In genomic region chr7:27158436-27159277, GRCh38 we compare ENCODE assay signal across 14 cellular contexts. TPM values are rescaled to one million over a fixed set of nuclear protein-coding genes. Genes with fewer than 3 reads are reported as not detected.
DNase-seq lines count a peak whose midpoint lies in the region; ATAC-seq, FAIRE-seq and TF ChIP-seq lines count a peak whose summit lies in the region.
"Had no signal": no experiment of that assay in that cellular context is flagged by ENCODE, and none has a peak within 500 bp of the region (broad histone marks: within the 10 kb centered on the region; RNA-seq: fewer than 3 reads in every experiment).

No MANE protein-coding gene starts in this region.

- H3K4me3 Mint-ChIP-seq in activated CD4-positive, alpha-beta T cell treated with anti-CD3 and anti-CD28 coated beads, Interleukin-2, amount 10 ng/mL, durations not matched to agents 24 days and 14 days = no peak overlapping the region
- no peak overlapping the region for H3K4me3 Mint-ChIP-seq in Calu3 (ENCODE audit: low read depth, unreplicated experiment)

- peak overlapping the region; percentile 65 for H3K27ac Mint-ChIP-seq in activated CD4-positive, alpha-beta T cell treated with anti-CD3 and anti-CD28 coated beads, Interleukin-2, amount 10 ng/mL, durations not matched to agents 24 days and 14 days
- H3K27ac Mint-ChIP-seq in Calu3 (ENCODE audit: unreplicated experiment) = no peak overlapping the region

- peaks cover 12% of the 10 kb centered on the region for H3K4me1 Mint-ChIP-seq in activated CD4-positive, alpha-beta T cell treated with anti-CD3 and anti-CD28 coated beads, Interleukin-2, amount 10 ng/mL, durations not matched to agents 24 days and 14 days
- H3K4me1 Mint-ChIP-seq in Calu3 (ENCODE audit: low read depth, unreplicated experiment) = no peaks in the 10 kb centered on the region

- intact Hi-C loops in activated CD4-positive, alpha-beta T cell treated with anti-CD3 and anti-CD28 coated beads, Interleukin-2, amount 10 ng/mL, durations not matched to agents 24 days and 14 days (cut with micrococcal nuclease) = no loop called here
- intact Hi-C loops in kidney (cut with DNase I) (loop anchor here (10.0 kb wide), 1 partner anchor 784 kb away; no protein-coding TSS in a partner anchor), prostate gland (cut with DNase I) (loop anchor here (10.0 kb wide), 2 partner anchors 1064 to 1294 kb away; no protein-coding TSS in a partner anchor), Calu3 (cut with micrococcal nuclease; ENCODE audit: unreplicated experiment) (no loop called here)

- CTCF ChIA-PET in Calu3 (lab: Charles Lee) = interaction anchor here (1.3 to 1.9 kb wide), 2 partner anchors 8 to 476 kb away, joined by 5 read pairs; no protein-coding TSS in a partner anchor

- peak overlapping the region; percentile 99 for H3K4me2 ChIP-seq in skeletal muscle satellite cell (ENCODE audit: low read length)

- H3K36me3 Mint-ChIP-seq in activated CD4-positive, alpha-beta T cell treated with anti-CD3 and anti-CD28 coated beads, Interleukin-2, amount 10 ng/mL, durations not matched to agents 24 days and 14 days (ENCODE audit: low read depth) = peaks cover 5% of the 10 kb centered on the region
- H3K36me3 Mint-ChIP-seq in Calu3 (ENCODE audit: insufficient read depth, unreplicated experiment) = peaks cover 7% of the 10 kb centered on the region

- H3K27me3 ChIP-seq in RWPE2 (ENCODE audit: insufficient read depth, poor library complexity, severe bottlenecking) (no peaks in the 10 kb centered on the region), skeletal muscle satellite cell (ENCODE audit: control insufficient read depth, insufficient read depth, low read length) (no peaks in the 10 kb centered on the region), prostate gland (replicated peaks; ENCODE audit: insufficient read depth) (no peaks in the 10 kb centered on the region)

- WGBS in prostate gland = 94% methylated on average over 34 of the region's 35 CpGs

- no peak for ATAC-seq in RWPE2 (ENCODE audit: low read depth)

- H3K4me1 ChIP-seq in RWPE2 (ENCODE audit: insufficient read depth, poor library complexity, severe bottlenecking) (peaks cover 8% of the 10 kb centered on the region), kidney (ENCODE audit: control insufficient read depth in 1 of 2, insufficient read depth in 1 of 2, low read depth in 1 of 2, low read length in 2 of 2) (peaks cover 9 to 11% of the 10 kb centered on the region in 2 donors), skeletal muscle satellite cell (ENCODE audit: control insufficient read depth, insufficient read depth, low read length) (peaks cover 28% of the 10 kb centered on the region), prostate gland (replicated peaks) (peaks cover 4% of the 10 kb centered on the region)

- no peak for TF ChIP-seq POLR2A in prostate gland (IDR thresholded peaks at IDR 0.05)

- H3K9ac ChIP-seq in kidney (ENCODE audit: low read length in 2 of 2) = peak overlapping the region; percentile 76 to 77
- H3K9ac ChIP-seq in skeletal muscle satellite cell (ENCODE audit: low read depth, low read length) = no peak overlapping the region

- H3K9me3 ChIP-seq in RWPE2 (ENCODE audit: severe bottlenecking) = no peaks in the 10 kb centered on the region
- H3K9me3 ChIP-seq in kidney (ENCODE audit: control insufficient read depth in 1 of 2, low read length in 2 of 2) = no peaks in the 10 kb centered on the region
- no peaks in the 10 kb centered on the region for H3K9me3 ChIP-seq in skeletal muscle satellite cell (replicated peaks; ENCODE audit: low read length)
- H3K9me3 ChIP-seq in prostate gland = no peaks in the 10 kb centered on the region

- H3K36me3 ChIP-seq in RWPE2 (ENCODE audit: low read depth) = peaks cover 13% of the 10 kb centered on the region
- H3K36me3 ChIP-seq in kidney (ENCODE audit: control insufficient read depth in 1 of 2, insufficient read depth in 2 of 2, low read length in 2 of 2) = peaks cover 0 to 5% of the 10 kb centered on the region in 2 donors
- H3K36me3 ChIP-seq in skeletal muscle satellite cell (ENCODE audit: insufficient read depth, low read length) = peaks cover 9% of the 10 kb centered on the region
- no peaks in the 10 kb centered on the region for H3K36me3 ChIP-seq in prostate gland

- no TSS peak for BruUV-seq in Calu3 (replicated peaks; lab: Mats Ljungman, UMichigan)

- H3K4me3 ChIP-seq in RWPE2 (ENCODE audit: severe bottlenecking) (no peak overlapping the region), kidney (ENCODE audit: low read length in 2 of 2) (peak overlapping the region; percentile 56 to 86), skeletal muscle satellite cell (ENCODE audit: low read length) (no peak overlapping the region), prostate gland (no peak overlapping the region)
- H3K4me3 ChIP-seq: dorsolateral prefrontal cortex had no signal

- H3K9me3 Mint-ChIP-seq in activated CD4-positive, alpha-beta T cell treated with anti-CD3 and anti-CD28 coated beads, Interleukin-2, amount 10 ng/mL, durations not matched to agents 24 days and 14 days = peaks cover 6% of the 10 kb centered on the region
- no peaks in the 10 kb centered on the region for H3K9me3 Mint-ChIP-seq in Calu3 (ENCODE audit: low read depth, unreplicated experiment)

- H3K27ac ChIP-seq in RWPE2 (ENCODE audit: poor library complexity, severe bottlenecking) = no peak overlapping the region
- peak overlapping the region; percentile 96 to 98 for H3K27ac ChIP-seq in kidney (ENCODE audit: low read depth in 2 of 2, low read length in 2 of 2)
- peak overlapping the region in 1 of 2 donors; percentile 96 for H3K27ac ChIP-seq in prostate gland
- H3K27ac ChIP-seq: dorsolateral prefrontal cortex had no signal

- no peak for FAIRE-seq in kidney (lab: Jason Lieb, UNC)
- FAIRE-seq: small intestine, TTC549 had no signal

- H3K27me3 Mint-ChIP-seq in activated CD4-positive, alpha-beta T cell treated with anti-CD3 and anti-CD28 coated beads, Interleukin-2, amount 10 ng/mL, durations not matched to agents 24 days and 14 days = peaks cover 82% of the 10 kb centered on the region
- H3K27me3 Mint-ChIP-seq in Calu3 (ENCODE audit: unreplicated experiment) = peaks cover 8% of the 10 kb centered on the region

- TF ChIP-seq CTCF in RWPE2 (IDR thresholded peaks at IDR 0.05; ENCODE audit: poor library complexity, severe bottlenecking) = no peak
- TF ChIP-seq CTCF in kidney (IDR thresholded peaks at IDR 0.05; ENCODE audit: borderline replicate concordance, extremely low read depth, insufficient read depth) = no peak
- TF ChIP-seq CTCF in prostate gland (IDR thresholded peaks at IDR 0.05) = no peak
- no peak for TF ChIP-seq CTCF in Calu3 (IDR thresholded peaks at IDR 0.05; ENCODE audit: unreplicated experiment)

- peak; percentile 58 for DNase-seq in activated CD4-positive, alpha-beta T cell treated with anti-CD3 and anti-CD28 coated beads, Interleukin-2, amount 10 ng/mL, durations not matched to agents 24 days and 14 days
- no peak for DNase-seq in activated CD4-positive, alpha-beta T cell treated with anti-CD3 and anti-CD28 coated beads for 4 hours
- DNase-seq in RWPE2 (ENCODE audit: low spot score) (peak; percentile 59), kidney (peak; percentile 70), prostate gland (ENCODE audit: low spot score) (no peak), Calu3 (no peak), KG1 (lab: John Stamatoyannopoulos, UW) (no peak)
- DNase-seq: EL; NCI-H2081; small intestine; stimulated activated CD8-positive, alpha-beta memory T cell treated with anti-CD3 and anti-CD28 coated beads, Interleukin-4, amount 100 ng/mL, for 48 hours had no signal

RNA-seq across cellular contexts. Expression of gene HOXA7, which starts 2.2 kb away (rescaled TPM):
- not detected in 2 replicates for total RNA-seq in activated CD4-positive, alpha-beta T cell treated with anti-CD3 and anti-CD28 coated beads, Interleukin-2, amount 10 ng/mL, durations not matched to agents 24 days and 14 days
- 31.3 TPM for total RNA-seq in kidney
- 23.8 TPM for polyA plus RNA-seq in kidney (ENCODE audit: insufficient read depth, low read depth, low replicate concordance)
- 2.0 and 2.8 TPM in 2 replicates for total RNA-seq in skeletal muscle satellite cell (2012; rRNA removed)
- total RNA-seq in prostate gland = 1 to 10 TPM; 2.2 to 4.6 TPM
- not detected in 2 replicates for total RNA-seq in Calu3 (2022)
- total RNA-seq: dorsolateral prefrontal cortex had no signal

RNA-seq across cellular contexts. Expression of gene HOXA3, which starts 6.3 kb away (rescaled TPM):
- total RNA-seq in activated CD4-positive, alpha-beta T cell treated with anti-CD3 and anti-CD28 coated beads, Interleukin-2, amount 10 ng/mL, durations not matched to agents 24 days and 14 days = not detected in 2 replicates
- total RNA-seq in kidney (21.2 TPM), prostate gland (1 to 10 TPM; 2.8 to 3.1 TPM), Calu3 (2022) (15.9 and 20.9 TPM in 2 replicates)
- 6.3 TPM for polyA plus RNA-seq in kidney (ENCODE audit: insufficient read depth, low read depth, low replicate concordance)
- total RNA-seq in skeletal muscle satellite cell (2012; rRNA removed) = 2.0 and 3.3 TPM in 2 replicates

RNA-seq across cellular contexts. Expression of gene HOXA9, which starts 6.7 kb away (rescaled TPM):
- total RNA-seq in activated CD4-positive, alpha-beta T cell treated with anti-CD3 and anti-CD28 coated beads, Interleukin-2, amount 10 ng/mL, durations not matched to agents 24 days and 14 days = not detected in 2 replicates
- 36.8 TPM for total RNA-seq in kidney
- 36.7 TPM for polyA plus RNA-seq in kidney (ENCODE audit: insufficient read depth, low read depth, low replicate concordance)
- 14.6 and 20.3 TPM in 2 replicates for total RNA-seq in skeletal muscle satellite cell (2012; rRNA removed)
- 10 to 100 TPM; 14.7 to 57.0 TPM for total RNA-seq in prostate gland
- 1.7 and 2.5 TPM in 2 replicates for total RNA-seq in Calu3 (2022)
- total RNA-seq: dorsolateral prefrontal cortex had no signal

RNA-seq across cellular contexts. Expression of gene HOXA6, which starts 11.1 kb away (rescaled TPM):
- total RNA-seq in activated CD4-positive, alpha-beta T cell treated with anti-CD3 and anti-CD28 coated beads, Interleukin-2, amount 10 ng/mL, durations not matched to agents 24 days and 14 days = not detected in 2 replicates
- 22.0 TPM for total RNA-seq in kidney
- polyA plus RNA-seq in kidney (ENCODE audit: insufficient read depth, low read depth, low replicate concordance) = 1.1 TPM
- total RNA-seq in skeletal muscle satellite cell (2012; rRNA removed) = 5.6 and 8.7 TPM in 2 replicates
- total RNA-seq in prostate gland = 1 to 10 TPM; 6.9 to 7.5 TPM
- 11.4 and 12.4 TPM in 2 replicates for total RNA-seq in Calu3 (2022)
- total RNA-seq: dorsolateral prefrontal cortex had no signal

RNA-seq across cellular contexts. Expression of gene HOXA5, which starts 15.2 kb away (rescaled TPM):
- total RNA-seq in activated CD4-positive, alpha-beta T cell treated with anti-CD3 and anti-CD28 coated beads, Interleukin-2, amount 10 ng/mL, durations not matched to agents 24 days and 14 days = not detected in 2 replicates
- total RNA-seq in kidney (38.0 TPM), prostate gland (10 to 100 TPM in 1 of 2 donors, 1 to 10 TPM in 1; 3.7 to 12.9 TPM), Calu3 (2022) (8.3 and 10.6 TPM in 2 replicates)
- polyA plus RNA-seq in kidney (ENCODE audit: insufficient read depth, low read depth, low replicate concordance) = 19.4 TPM
- 5.3 and 9.6 TPM in 2 replicates for total RNA-seq in skeletal muscle satellite cell (2012; rRNA removed)

Comparison
In these comparisons a context has a peak if more than half of its experiments do, and no peak if none do; other contexts are left out.
1. DNase-seq: peak in activated CD4-positive, alpha-beta T cell treated with anti-CD3 and anti-CD28 coated beads, Interleukin-2, amount 10 ng/mL, durations not matched to agents 24 days and 14 days (single experiment), RWPE2 (single experiment) and kidney (single experiment); none in activated CD4-positive, alpha-beta T cell treated with anti-CD3 and anti-CD28 coated beads for 4 hours (0 of 2), prostate gland (single experiment), Calu3 (single experiment) and KG1 (single experiment).
2. H3K4me3 ChIP-seq: peak in kidney (2 of 2); none in RWPE2 (single experiment), skeletal muscle satellite cell (single experiment) and prostate gland (0 of 2).
3. intact Hi-C loops: an anchor here in kidney (10.0 kb wide) and prostate gland (10.0 kb wide); none called in activated CD4-positive, alpha-beta T cell treated with anti-CD3 and anti-CD28 coated beads, Interleukin-2, amount 10 ng/mL, durations not matched to agents 24 days and 14 days and Calu3.